7 cellular contexts compared by ENCODE assay signal in the genomic region with DNA sequence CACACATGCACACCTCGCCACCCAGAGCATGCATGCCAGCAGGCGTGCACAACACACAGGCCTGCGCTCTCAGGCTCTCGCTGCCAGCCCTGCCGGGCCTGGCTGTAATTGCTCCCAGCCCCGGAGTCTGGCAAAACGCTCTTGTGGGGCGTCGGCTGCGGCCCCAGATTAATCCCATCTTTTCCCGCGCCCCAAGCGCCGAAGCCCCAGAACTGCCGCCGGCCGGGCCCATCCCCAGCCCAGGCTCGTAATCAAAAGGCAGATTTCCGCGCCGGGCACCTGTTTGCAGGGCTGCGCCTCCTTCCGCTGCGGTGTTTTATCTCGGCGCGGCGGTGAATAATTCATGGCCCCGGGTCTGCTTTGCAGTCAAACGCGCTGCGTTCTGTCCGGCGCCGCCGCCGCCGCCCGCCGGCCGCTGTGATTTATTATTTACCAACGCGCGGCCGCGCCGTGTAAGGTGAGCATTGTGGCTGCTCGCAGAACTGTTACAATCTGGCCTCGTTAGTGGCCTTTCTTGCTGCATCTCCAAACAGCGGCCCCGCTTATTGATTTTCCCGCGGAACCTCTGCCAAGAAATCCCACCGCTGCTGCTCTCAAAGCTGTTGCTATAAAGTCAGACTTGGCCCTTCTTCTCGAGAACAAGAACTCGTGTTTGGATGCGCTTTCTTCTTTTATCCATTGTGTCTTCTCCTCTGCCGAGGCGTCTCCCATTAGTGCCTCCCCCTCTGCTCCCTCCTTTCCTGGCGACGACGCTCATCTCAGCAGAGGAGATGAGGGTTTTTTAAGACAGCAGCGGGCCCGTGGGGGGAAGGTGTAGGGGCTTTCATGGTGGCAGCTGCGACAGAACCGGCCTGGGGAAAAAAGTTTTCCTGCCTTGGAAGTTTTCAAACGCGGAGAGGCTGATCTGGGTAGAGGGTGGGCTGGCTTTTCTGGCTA.
DNase-seq lines count a peak whose midpoint lies in the region; ATAC-seq and TF ChIP-seq lines count a peak whose summit lies in the region.

No MANE protein-coding gene starts in this region.

- H3K9ac ChIP-seq in NT2/D1 (ENCODE audit: insufficient read length, low read depth) = peak overlapping the region; percentile 45

- peaks cover 8% of the 10 kb centered on the region for H3K4me1 ChIP-seq in NT2/D1 (ENCODE audit: insufficient read depth, insufficient read length)
- H3K4me1 ChIP-seq in foreskin keratinocyte = no peaks in the 10 kb centered on the region

- H3K36me3 ChIP-seq in H7 (replicated peaks; ENCODE audit: control insufficient read depth, insufficient read depth, low read length) (no peaks in the 10 kb centered on the region), NT2/D1 (ENCODE audit: insufficient read depth, insufficient read length, low read length) (no peaks in the 10 kb centered on the region)

- H3K27ac ChIP-seq in foreskin keratinocyte = no peak overlapping the region

- no peak overlapping the region for H3K4me3 Mint-ChIP-seq in activated T-cell treated with anti-CD3 and anti-CD28 coated beads, Interleukin-2, amount 50 U/mL, for 4 hours

- H3K27me3 Mint-ChIP-seq in activated T-cell treated with anti-CD3 and anti-CD28 coated beads, Interleukin-2, amount 50 U/mL, for 4 hours (ENCODE audit: low read depth) = peaks cover 43% of the 10 kb centered on the region

- no peaks in the 10 kb centered on the region for H3K36me3 Mint-ChIP-seq in activated T-cell treated with anti-CD3 and anti-CD28 coated beads, Interleukin-2, amount 50 U/mL, for 4 hours (ENCODE audit: insufficient read depth)

- H3K4me3 ChIP-seq in H7 (ENCODE audit: insufficient read depth, low read depth, low read length) (peak overlapping the region; percentile 36), NT2/D1 (ENCODE audit: insufficient read length, low read depth) (peak overlapping the region; percentile 37)

- DNase-seq in H7 = peak; percentile 90
- peak; percentile 38 for DNase-seq in NT2/D1 (ENCODE audit: low read depth, low spot score)
- DNase-seq in foreskin keratinocyte = peak in 1 of 2 donors; percentile 12
- peak; percentile 94 for DNase-seq in retina
- no peak for DNase-seq in T-helper 9 cell
- DNase-seq in activated T-cell treated with anti-CD3 and anti-CD28 coated beads, Interleukin-2, amount 50 U/mL, for 4 hours = no peak

- H3K9me3 ChIP-seq in NT2/D1 (ENCODE audit: insufficient read depth, low read length) = no peaks in the 10 kb centered on the region

- H3K9me3 Mint-ChIP-seq in activated T-cell treated with anti-CD3 and anti-CD28 coated beads, Interleukin-2, amount 50 U/mL, for 4 hours = peaks cover 3% of the 10 kb centered on the region

- ATAC-seq in foreskin keratinocyte (peak; percentile 75), HG03196 (IDR thresholded peaks at IDR 0.05; ENCODE audit: unreplicated experiment) (no peak)
- ATAC-seq in activated T-cell treated with anti-CD3 and anti-CD28 coated beads, Interleukin-2, amount 50 U/mL, for 4 hours = no peak

- H3K27me3 ChIP-seq in H7 (ENCODE audit: control insufficient read depth, insufficient read depth, low read length) (peaks cover 25% of the 10 kb centered on the region), NT2/D1 (ENCODE audit: insufficient read depth, insufficient read length) (peaks cover 57% of the 10 kb centered on the region), foreskin keratinocyte (peaks cover 45% of the 10 kb centered on the region)

- peak; percentile 26 for TF ChIP-seq CTCF in foreskin keratinocyte (conservative IDR thresholded peaks at IDR 0.05)

- H3K4me1 Mint-ChIP-seq in activated T-cell treated with anti-CD3 and anti-CD28 coated beads, Interleukin-2, amount 50 U/mL, for 4 hours (ENCODE audit: low read depth) = no peaks in the 10 kb centered on the region

Comparison
In these comparisons a context has a peak if more than half of its experiments do, and no peak if none do; other contexts are left out.
1. DNase-seq: peak in H7 (single experiment), NT2/D1 (single experiment) and retina (single experiment); none in T-helper 9 cell (single experiment) and activated T-cell treated with anti-CD3 and anti-CD28 coated beads, Interleukin-2, amount 50 U/mL, for 4 hours (single experiment).